In the genomic region with DNA sequence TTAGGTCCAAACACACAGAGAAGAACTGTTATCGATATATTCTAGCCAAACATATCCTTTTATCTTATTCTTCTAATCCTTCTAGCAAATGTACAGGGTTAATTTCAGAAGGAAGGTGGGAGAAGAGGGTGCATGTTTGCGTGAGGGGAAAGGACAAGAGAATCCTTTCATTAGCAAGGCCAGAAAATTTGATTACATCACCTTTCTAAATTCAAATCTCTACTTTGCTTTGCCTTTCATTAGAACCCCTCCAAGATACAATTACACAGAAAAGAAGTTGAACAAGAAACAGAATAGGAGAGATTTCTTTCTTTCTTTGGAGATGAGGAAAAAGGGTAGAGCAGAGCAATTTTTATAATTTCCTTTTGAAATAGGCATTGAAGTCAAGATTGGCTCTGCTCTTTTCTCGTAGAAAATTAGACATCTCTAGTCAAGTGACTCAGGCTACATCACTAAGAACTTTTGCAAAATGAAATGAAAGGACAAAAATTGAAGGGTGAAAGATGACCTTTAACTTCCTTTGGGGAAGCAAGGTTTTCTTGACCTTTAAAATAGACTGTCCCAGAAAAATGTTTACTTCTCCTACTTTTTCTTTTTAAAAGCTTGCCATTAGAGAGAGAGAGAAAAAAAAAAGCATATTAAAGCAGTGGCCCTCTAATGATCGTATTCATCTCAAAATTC, we compare ENCODE assay signal across 26 cellular contexts.
DNase-seq lines count a peak whose midpoint lies in the region; ATAC-seq, FAIRE-seq and TF ChIP-seq lines count a peak whose summit lies in the region.
"Had no signal": no experiment of that assay in that cellular context is flagged by ENCODE, and none has a peak within 500 bp of the region (broad histone marks: within the 10 kb centered on the region; RNA-seq: fewer than 3 reads in every experiment).

No MANE protein-coding gene starts in this region.

- POLR2A ChIA-PET in HepG2 (lab: Yijun Ruan, JAX): no interaction called here

- H3K9ac ChIP-seq in HepG2 (ENCODE audit: insufficient read depth, low read depth, low read length): no peak overlapping the region
- H3K9ac ChIP-seq: BLaER1 had no signal

- CTCF ChIA-PET in HepG2 (lab: Yijun Ruan, JAX; ENCODE audit: low intra/inter-chr PET ratio, low total read pairs): no interaction called here

- no peak for ATAC-seq in HepG2
- no peak for ATAC-seq in right lobe of liver
- ATAC-seq in GM18870 (IDR thresholded peaks at IDR 0.05; ENCODE audit: unreplicated experiment): no peak
- ATAC-seq: GM12878 had no signal

- FAIRE-seq in HepG2 (lab: Jason Lieb, UNC): no peak
- FAIRE-seq: A204.1, GM12878, GM12892, GM18507, GM19239 had no signal

- BruUV-seq in HepG2 (replicated peaks; lab: Mats Ljungman, UMichigan): no TSS peak

- H3K27ac ChIP-seq in HepG2 (ENCODE audit: extremely low read length, insufficient read depth, low read length) (no peak overlapping the region), right lobe of liver (no peak overlapping the region), dorsolateral prefrontal cortex (peak overlapping the region in 30 of 59 donors; percentile 0 to 74 (median 22))
- H3K27ac ChIP-seq: BLaER1 had no signal

- H3K27me3 ChIP-seq in HepG2 (ENCODE audit: control insufficient read depth in 1 of 2, insufficient read depth in 2 of 2, low read length in 2 of 2) (no peaks in the 10 kb centered on the region), right lobe of liver (no peaks in the 10 kb centered on the region), dorsolateral prefrontal cortex (no peaks in the 10 kb centered on the region)
- H3K27me3 ChIP-seq: BE2C, BLaER1 had no signal

- no peaks in the 10 kb centered on the region for H4K20me1 ChIP-seq in HepG2 (ENCODE audit: insufficient read depth, low read length)
- H4K20me1 ChIP-seq: BLaER1 had no signal

- no peak for TF ChIP-seq EP300 in HepG2 (IDR thresholded peaks at IDR 0.05; ENCODE audit: low read depth in 2 of 2, low read length in 2 of 2)
- no peak for TF ChIP-seq EP300 in HepG2 (CRISPR knock-in tag; IDR thresholded peaks at IDR 0.05; ENCODE audit: borderline replicate concordance)

- DNase-seq in HepG2 (ENCODE audit: low spot score) (no peak), right lobe of liver (no peak), dorsolateral prefrontal cortex (no peak), NCI-H2196 (lab: John Stamatoyannopoulos, UW; ENCODE audit: unreplicated experiment) (no peak)
- DNase-seq: 8988T; ACHN; BE2C; C1 segment of cervical spinal cord; CD4-positive, alpha-beta memory T cell; CD4-positive, CD25-positive, alpha-beta regulatory T cell; CD8-positive, alpha-beta memory T cell; COR-L47; DMS 273 treated with DMSO at 0.1 percent for 48 hours; DMS153; DMS53; DMS79; DND-41; EL; GDM1 had no signal

- H3K79me2 ChIP-seq in HepG2 (ENCODE audit: insufficient read depth, low read length): no peaks in the 10 kb centered on the region

- H3K9me3 ChIP-seq in HepG2 (ENCODE audit: low read length): no peaks in the 10 kb centered on the region
- no peaks in the 10 kb centered on the region for H3K9me3 ChIP-seq in right lobe of liver
- H3K9me3 ChIP-seq: BE2C, BLaER1 had no signal

- no peak overlapping the region for H3K4me2 ChIP-seq in HepG2 (ENCODE audit: low read depth, low read length)
- H3K4me2 ChIP-seq: BLaER1 had no signal

- H3K4me1 ChIP-seq in HepG2 (ENCODE audit: insufficient read depth, low read length) (no peaks in the 10 kb centered on the region), right lobe of liver (no peaks in the 10 kb centered on the region)

- WGBS in HepG2 (ENCODE audit: low lambda C conversion rate): 81% methylated on average over 4 of the region's 4 CpGs
- WGBS in right lobe of liver (ENCODE audit: insufficient coverage, low coverage, low lambda C conversion rate, missing lambda C conversion rate): 79% methylated on average over 4 of the region's 4 CpGs

- intact Hi-C loops in HepG2 (cut with micrococcal nuclease; ENCODE audit: unreplicated experiment): no loop called here
- intact Hi-C loops in right lobe of liver (cut with DNase I): no loop called here
- intact Hi-C loops in dorsolateral prefrontal cortex (cut with DNase I): loop anchor here in 1 of 2 donors (5.0 kb wide), 1 partner anchor 465 kb away; no protein-coding TSS in a partner anchor

- no peak for TF ChIP-seq POLR2A in HepG2 (IDR thresholded peaks at IDR 0.05; ENCODE audit: insufficient read depth in 1 of 2, low read depth in 2 of 2, low read length in 2 of 2)
- TF ChIP-seq POLR2A in right lobe of liver (IDR thresholded peaks at IDR 0.05): no peak

- H3K36me3 ChIP-seq in HepG2 (replicated peaks in 1 of 2; ENCODE audit: control insufficient read depth in 1 of 2, insufficient read depth in 2 of 2, low read length in 2 of 2) (no peaks in the 10 kb centered on the region), right lobe of liver (no peaks in the 10 kb centered on the region)
- H3K36me3 ChIP-seq: BE2C, BLaER1 had no signal

- in situ Hi-C loops in HepG2 (cut with HindIII; ENCODE audit: extremely low pct_ligation_motif_present, low pct_unique_long_range_greater_than_20kb): no loop called here

- H3K4me3 ChIP-seq in HepG2 (replicated peaks in 1 of 3; ENCODE audit: insufficient read depth in 1 of 3, low read depth in 2 of 3, low read length in 3 of 3): no peak overlapping the region
- no peak overlapping the region for H3K4me3 ChIP-seq in right lobe of liver
- H3K4me3 ChIP-seq in dorsolateral prefrontal cortex: no peak overlapping the region
- H3K4me3 ChIP-seq: BLaER1, GM12878 had no signal

- TF ChIP-seq CTCF in HepG2 (CRISPR knock-in tag; IDR thresholded peaks at IDR 0.05): no peak
- no peak for TF ChIP-seq CTCF in right lobe of liver (IDR thresholded peaks at IDR 0.05)
- TF ChIP-seq CTCF in dorsolateral prefrontal cortex (IDR thresholded peaks at IDR 0.05 in 54 of 56, conservative IDR thresholded peaks at IDR 0.05 in 2 of 56; ENCODE audit: low read depth in 1 of 56, partially characterized antibody in 56 of 56): no peak

- H2AFZ ChIP-seq in HepG2 (ENCODE audit: low read length): no peak overlapping the region

- no peak for TF ChIP-seq RAD21 in HepG2 (CRISPR knock-in tag; IDR thresholded peaks at IDR 0.05)

TF ChIP-seq in HepG2, 621 proteins besides CTCF, POLR2A, EP300 and RAD21:
- TF ChIP-seq ZNF17 (CRISPR knock-in tag; IDR thresholded peaks at IDR 0.05): no peak
- peak; percentile 55 for TF ChIP-seq ATF7 (IDR thresholded peaks at IDR 0.05)
- no peak for TF ChIP-seq ATF7 (CRISPR knock-in tag; IDR thresholded peaks at IDR 0.05)

Comparison
In these comparisons a context has a peak if more than half of its experiments do, and no peak if none do; other contexts are left out.
1. H3K27ac ChIP-seq: peak in dorsolateral prefrontal cortex (30 of 59); none in HepG2 (single experiment) and right lobe of liver (0 of 3).